Comparison of ENCODE assay signal across 1 cellular context in the genomic region with DNA sequence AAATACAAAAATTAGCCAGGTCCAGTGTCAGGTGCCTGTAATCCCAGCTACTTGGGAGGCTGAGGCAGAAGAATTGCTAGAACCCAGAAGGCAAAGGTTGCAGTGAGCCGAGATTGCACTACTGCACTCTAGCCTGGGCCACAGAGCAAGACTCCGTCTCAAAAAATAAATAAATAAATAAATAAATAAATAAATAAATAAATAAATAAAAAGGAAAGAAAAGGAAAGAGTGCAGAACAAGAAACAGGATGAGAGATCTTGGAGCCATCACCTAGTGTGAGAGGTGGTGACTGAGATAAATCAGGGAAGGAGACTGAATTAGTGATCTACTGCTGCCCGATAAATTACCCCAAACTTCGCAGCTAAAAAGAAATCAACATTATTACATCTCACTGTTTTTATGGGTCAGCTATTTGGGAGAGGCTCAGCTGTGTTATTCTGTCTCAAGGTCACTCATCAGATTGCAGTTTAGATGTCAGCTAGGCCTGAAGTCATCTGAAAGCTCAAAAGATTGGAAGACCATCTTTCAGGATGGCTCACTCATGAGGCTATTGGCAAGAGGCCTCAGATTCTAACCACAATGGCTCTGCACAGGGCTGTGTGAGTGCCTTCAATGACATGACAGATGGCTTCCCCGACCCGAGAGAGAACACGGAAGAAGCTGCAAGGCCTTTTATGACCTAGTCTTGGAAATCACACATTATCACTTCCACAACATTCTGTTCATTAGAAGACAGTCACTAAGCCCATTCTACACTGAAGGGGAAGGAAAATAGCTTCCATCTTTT.
TF ChIP-seq lines count a peak whose summit lies in the region.

No MANE protein-coding gene starts in this region.

TF ChIP-seq in HEK293, 187 proteins besides CTCF, POLR2A, EP300 and RAD21 (continued from another document and continues in another):
- TF ChIP-seq ZNF133 (tag by site-specific recombination; IDR thresholded peaks at IDR 0.05) (no peak), ZNF707 (tag by site-specific recombination; IDR thresholded peaks at IDR 0.05) (no peak), ZNF394 (tag by site-specific recombination; IDR thresholded peaks at IDR 0.05; ENCODE audit: borderline replicate concordance) (peak; percentile 96), HOXC10 (CRISPR knock-in tag; IDR thresholded peaks at IDR 0.05) (no peak), ZNF23 (tag by site-specific recombination; IDR thresholded peaks at IDR 0.05; ENCODE audit: borderline replicate concordance) (no peak), GLI2 (tag by site-specific recombination; IDR thresholded peaks at IDR 0.05; ENCODE audit: borderline replicate concordance, low read depth) (peak; percentile 67; the same call in 1 of the 2 replicates), IKZF3 (tag by site-specific recombination; IDR thresholded peaks at IDR 0.05) (no peak), ZNF266 (tag by site-specific recombination; IDR thresholded peaks at IDR 0.05; ENCODE audit: low read depth) (peak; percentile 89), ZNF416 (tag by site-specific recombination; IDR thresholded peaks at IDR 0.05) (no peak), ZNF239 (tag by site-specific recombination; IDR thresholded peaks at IDR 0.05) (no peak), ZNF660 (tag by site-specific recombination; IDR thresholded peaks at IDR 0.05) (no peak), ZNF404 (tag by site-specific recombination; IDR thresholded peaks at IDR 0.05) (peak; percentile 93), KLF10 (tag by site-specific recombination; IDR thresholded peaks at IDR 0.05) (no peak), PRDM1 (tag by site-specific recombination; IDR thresholded peaks at IDR 0.05) (no peak), SP3 (tag by site-specific recombination; IDR thresholded peaks at IDR 0.05) (peak; percentile 30; the same call in 1 of the 2 replicates), ZNF560 (tag by site-specific recombination; IDR thresholded peaks at IDR 0.05; ENCODE audit: borderline replicate concordance) (peak; percentile 90), BCL11A (tag by site-specific recombination; IDR thresholded peaks at IDR 0.05; ENCODE audit: low read depth) (no peak), ZFHX2 (tag by site-specific recombination; conservative IDR thresholded peaks at IDR 0.05) (no peak), ZNF585B (tag by site-specific recombination; IDR thresholded peaks at IDR 0.05) (no peak), SALL2 (tag by site-specific recombination; IDR thresholded peaks at IDR 0.05; ENCODE audit: borderline replicate concordance) (no peak), ZNF2 (tag by site-specific recombination; IDR thresholded peaks at IDR 0.05) (no peak), ZNF366 (tag by site-specific recombination; conservative IDR thresholded peaks at IDR 0.05) (no peak), ZNF433 (tag by site-specific recombination; IDR thresholded peaks at IDR 0.05; ENCODE audit: low read depth) (peak; percentile 85), ZNF621 (tag by site-specific recombination; IDR thresholded peaks at IDR 0.05) (no peak), ZNF529 (tag by site-specific recombination; IDR thresholded peaks at IDR 0.05; ENCODE audit: insufficient replicate concordance) (peak; percentile 41), ZNF138 (tag by site-specific recombination; IDR thresholded peaks at IDR 0.05; ENCODE audit: borderline replicate concordance) (peak; percentile 96; the same call in 1 of the 2 replicates), ZNF548 (tag by site-specific recombination; IDR thresholded peaks at IDR 0.05) (no peak), ZNF544 (tag by site-specific recombination; IDR thresholded peaks at IDR 0.05) (no peak), ZNF324 (tag by site-specific recombination; IDR thresholded peaks at IDR 0.05) (no peak)
- TF ChIP-seq, protein P1, sequence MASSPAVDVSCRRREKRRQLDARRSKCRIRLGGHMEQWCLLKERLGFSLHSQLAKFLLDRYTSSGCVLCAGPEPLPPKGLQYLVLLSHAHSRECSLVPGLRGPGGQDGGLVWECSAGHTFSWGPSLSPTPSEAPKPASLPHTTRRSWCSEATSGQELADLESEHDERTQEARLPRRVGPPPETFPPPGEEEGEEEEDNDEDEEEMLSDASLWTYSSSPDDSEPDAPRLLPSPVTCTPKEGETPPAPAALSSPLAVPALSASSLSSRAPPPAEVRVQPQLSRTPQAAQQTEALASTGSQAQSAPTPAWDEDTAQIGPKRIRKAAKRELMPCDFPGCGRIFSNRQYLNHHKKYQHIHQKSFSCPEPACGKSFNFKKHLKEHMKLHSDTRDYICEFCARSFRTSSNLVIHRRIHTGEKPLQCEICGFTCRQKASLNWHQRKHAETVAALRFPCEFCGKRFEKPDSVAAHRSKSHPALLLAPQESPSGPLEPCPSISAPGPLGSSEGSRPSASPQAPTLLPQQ (tag by site-specific recombination; IDR thresholded peaks at IDR 0.05) = no peak
- TF ChIP-seq, protein P2, sequence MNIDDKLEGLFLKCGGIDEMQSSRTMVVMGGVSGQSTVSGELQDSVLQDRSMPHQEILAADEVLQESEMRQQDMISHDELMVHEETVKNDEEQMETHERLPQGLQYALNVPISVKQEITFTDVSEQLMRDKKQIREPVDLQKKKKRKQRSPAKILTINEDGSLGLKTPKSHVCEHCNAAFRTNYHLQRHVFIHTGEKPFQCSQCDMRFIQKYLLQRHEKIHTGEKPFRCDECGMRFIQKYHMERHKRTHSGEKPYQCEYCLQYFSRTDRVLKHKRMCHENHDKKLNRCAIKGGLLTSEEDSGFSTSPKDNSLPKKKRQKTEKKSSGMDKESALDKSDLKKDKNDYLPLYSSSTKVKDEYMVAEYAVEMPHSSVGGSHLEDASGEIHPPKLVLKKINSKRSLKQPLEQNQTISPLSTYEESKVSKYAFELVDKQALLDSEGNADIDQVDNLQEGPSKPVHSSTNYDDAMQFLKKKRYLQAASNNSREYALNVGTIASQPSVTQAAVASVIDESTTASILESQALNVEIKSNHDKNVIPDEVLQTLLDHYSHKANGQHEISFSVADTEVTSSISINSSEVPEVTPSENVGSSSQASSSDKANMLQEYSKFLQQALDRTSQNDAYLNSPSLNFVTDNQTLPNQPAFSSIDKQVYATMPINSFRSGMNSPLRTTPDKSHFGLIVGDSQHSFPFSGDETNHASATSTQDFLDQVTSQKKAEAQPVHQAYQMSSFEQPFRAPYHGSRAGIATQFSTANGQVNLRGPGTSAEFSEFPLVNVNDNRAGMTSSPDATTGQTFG (tag by site-specific recombination; IDR thresholded peaks at IDR 0.05; ENCODE audit: borderline replicate concordance) = no peak
- TF ChIP-seq, protein P3, sequence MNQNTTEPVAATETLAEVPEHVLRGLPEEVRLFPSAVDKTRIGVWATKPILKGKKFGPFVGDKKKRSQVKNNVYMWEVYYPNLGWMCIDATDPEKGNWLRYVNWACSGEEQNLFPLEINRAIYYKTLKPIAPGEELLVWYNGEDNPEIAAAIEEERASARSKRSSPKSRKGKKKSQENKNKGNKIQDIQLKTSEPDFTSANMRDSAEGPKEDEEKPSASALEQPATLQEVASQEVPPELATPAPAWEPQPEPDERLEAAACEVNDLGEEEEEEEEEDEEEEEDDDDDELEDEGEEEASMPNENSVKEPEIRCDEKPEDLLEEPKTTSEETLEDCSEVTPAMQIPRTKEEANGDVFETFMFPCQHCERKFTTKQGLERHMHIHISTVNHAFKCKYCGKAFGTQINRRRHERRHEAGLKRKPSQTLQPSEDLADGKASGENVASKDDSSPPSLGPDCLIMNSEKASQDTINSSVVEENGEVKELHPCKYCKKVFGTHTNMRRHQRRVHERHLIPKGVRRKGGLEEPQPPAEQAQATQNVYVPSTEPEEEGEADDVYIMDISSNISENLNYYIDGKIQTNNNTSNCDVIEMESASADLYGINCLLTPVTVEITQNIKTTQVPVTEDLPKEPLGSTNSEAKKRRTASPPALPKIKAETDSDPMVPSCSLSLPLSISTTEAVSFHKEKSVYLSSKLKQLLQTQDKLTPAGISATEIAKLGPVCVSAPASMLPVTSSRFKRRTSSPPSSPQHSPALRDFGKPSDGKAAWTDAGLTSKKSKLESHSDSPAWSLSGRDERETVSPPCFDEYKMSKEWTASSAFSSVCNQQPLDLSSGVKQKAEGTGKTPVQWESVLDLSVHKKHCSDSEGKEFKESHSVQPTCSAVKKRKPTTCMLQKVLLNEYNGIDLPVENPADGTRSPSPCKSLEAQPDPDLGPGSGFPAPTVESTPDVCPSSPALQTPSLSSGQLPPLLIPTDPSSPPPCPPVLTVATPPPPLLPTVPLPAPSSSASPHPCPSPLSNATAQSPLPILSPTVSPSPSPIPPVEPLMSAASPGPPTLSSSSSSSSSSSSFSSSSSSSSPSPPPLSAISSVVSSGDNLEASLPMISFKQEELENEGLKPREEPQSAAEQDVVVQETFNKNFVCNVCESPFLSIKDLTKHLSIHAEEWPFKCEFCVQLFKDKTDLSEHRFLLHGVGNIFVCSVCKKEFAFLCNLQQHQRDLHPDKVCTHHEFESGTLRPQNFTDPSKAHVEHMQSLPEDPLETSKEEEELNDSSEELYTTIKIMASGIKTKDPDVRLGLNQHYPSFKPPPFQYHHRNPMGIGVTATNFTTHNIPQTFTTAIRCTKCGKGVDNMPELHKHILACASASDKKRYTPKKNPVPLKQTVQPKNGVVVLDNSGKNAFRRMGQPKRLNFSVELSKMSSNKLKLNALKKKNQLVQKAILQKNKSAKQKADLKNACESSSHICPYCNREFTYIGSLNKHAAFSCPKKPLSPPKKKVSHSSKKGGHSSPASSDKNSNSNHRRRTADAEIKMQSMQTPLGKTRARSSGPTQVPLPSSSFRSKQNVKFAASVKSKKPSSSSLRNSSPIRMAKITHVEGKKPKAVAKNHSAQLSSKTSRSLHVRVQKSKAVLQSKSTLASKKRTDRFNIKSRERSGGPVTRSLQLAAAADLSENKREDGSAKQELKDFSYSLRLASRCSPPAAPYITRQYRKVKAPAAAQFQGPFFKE (tag by site-specific recombination; IDR thresholded peaks at IDR 0.05; ENCODE audit: borderline replicate concordance) = no peak
- TF ChIP-seq, protein P4, sequence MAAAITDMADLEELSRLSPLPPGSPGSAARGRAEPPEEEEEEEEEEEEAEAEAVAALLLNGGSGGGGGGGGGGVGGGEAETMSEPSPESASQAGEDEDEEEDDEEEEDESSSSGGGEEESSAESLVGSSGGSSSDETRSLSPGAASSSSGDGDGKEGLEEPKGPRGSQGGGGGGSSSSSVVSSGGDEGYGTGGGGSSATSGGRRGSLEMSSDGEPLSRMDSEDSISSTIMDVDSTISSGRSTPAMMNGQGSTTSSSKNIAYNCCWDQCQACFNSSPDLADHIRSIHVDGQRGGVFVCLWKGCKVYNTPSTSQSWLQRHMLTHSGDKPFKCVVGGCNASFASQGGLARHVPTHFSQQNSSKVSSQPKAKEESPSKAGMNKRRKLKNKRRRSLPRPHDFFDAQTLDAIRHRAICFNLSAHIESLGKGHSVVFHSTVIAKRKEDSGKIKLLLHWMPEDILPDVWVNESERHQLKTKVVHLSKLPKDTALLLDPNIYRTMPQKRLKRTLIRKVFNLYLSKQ (tag by site-specific recombination; IDR thresholded peaks at IDR 0.05; ENCODE audit: borderline replicate concordance) = 0 out of 2 replicates have a peak, but pooled peaks have one; percentile 57
- TF ChIP-seq, protein P5, sequence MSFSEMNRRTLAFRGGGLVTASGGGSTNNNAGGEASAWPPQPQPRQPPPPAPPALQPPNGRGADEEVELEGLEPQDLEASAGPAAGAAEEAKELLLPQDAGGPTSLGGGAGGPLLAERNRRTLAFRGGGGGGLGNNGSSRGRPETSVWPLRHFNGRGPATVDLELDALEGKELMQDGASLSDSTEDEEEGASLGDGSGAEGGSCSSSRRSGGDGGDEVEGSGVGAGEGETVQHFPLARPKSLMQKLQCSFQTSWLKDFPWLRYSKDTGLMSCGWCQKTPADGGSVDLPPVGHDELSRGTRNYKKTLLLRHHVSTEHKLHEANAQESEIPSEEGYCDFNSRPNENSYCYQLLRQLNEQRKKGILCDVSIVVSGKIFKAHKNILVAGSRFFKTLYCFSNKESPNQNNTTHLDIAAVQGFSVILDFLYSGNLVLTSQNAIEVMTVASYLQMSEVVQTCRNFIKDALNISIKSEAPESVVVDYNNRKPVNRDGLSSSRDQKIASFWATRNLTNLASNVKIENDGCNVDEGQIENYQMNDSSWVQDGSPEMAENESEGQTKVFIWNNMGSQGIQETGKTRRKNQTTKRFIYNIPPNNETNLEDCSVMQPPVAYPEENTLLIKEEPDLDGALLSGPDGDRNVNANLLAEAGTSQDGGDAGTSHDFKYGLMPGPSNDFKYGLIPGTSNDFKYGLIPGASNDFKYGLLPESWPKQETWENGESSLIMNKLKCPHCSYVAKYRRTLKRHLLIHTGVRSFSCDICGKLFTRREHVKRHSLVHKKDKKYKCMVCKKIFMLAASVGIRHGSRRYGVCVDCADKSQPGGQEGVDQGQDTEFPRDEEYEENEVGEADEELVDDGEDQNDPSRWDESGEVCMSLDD (tag by site-specific recombination; IDR thresholded peaks at IDR 0.05) = no peak
- TF ChIP-seq, protein P6, sequence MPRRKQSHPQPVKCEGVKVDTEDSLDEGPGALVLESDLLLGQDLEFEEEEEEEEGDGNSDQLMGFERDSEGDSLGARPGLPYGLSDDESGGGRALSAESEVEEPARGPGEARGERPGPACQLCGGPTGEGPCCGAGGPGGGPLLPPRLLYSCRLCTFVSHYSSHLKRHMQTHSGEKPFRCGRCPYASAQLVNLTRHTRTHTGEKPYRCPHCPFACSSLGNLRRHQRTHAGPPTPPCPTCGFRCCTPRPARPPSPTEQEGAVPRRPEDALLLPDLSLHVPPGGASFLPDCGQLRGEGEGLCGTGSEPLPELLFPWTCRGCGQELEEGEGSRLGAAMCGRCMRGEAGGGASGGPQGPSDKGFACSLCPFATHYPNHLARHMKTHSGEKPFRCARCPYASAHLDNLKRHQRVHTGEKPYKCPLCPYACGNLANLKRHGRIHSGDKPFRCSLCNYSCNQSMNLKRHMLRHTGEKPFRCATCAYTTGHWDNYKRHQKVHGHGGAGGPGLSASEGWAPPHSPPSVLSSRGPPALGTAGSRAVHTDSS (tag by site-specific recombination; IDR thresholded peaks at IDR 0.05) = no peak
- TF ChIP-seq, protein P7, sequence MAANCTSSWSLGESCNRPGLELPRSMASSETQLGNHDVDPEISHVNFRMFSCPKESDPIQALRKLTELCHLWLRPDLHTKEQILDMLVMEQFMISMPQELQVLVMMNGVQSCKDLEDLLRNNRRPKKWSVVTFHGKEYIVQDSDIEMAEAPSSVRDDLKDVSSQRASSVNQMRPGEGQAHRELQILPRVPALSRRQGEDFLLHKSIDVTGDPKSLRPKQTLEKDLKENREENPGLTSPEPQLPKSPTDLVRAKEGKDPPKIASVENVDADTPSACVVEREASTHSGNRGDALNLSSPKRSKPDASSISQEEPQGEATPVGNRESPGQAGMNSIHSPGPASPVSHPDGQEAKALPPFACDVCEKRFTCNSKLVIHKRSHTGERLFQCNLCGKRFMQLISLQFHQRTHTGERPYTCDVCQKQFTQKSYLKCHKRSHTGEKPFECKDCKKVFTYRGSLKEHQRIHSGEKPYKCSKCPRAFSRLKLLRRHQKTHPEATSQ (tag by site-specific recombination; IDR thresholded peaks at IDR 0.05) = no peak
- TF ChIP-seq, protein P8, sequence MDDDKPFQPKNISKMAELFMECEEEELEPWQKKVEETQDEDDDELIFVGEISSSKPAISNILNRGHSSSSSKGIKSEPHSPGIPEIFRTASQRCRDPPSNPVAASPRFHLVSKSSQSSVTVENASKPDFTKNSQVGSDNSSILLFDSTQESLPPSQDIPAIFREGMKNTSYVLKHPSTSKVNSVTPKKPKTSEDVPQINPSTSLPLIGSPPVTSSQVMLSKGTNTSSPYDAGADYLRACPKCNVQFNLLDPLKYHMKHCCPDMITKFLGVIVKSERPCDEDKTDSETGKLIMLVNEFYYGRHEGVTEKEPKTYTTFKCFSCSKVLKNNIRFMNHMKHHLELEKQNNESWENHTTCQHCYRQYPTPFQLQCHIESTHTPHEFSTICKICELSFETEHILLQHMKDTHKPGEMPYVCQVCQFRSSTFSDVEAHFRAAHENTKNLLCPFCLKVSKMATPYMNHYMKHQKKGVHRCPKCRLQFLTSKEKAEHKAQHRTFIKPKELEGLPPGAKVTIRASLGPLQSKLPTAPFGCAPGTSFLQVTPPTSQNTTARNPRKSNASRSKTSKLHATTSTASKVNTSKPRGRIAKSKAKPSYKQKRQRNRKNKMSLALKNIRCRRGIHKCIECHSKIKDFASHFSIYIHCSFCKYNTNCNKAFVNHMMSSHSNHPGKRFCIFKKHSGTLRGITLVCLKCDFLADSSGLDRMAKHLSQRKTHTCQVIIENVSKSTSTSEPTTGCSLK (tag by site-specific recombination; IDR thresholded peaks at IDR 0.05) = no peak
